In the genomic region with DNA sequence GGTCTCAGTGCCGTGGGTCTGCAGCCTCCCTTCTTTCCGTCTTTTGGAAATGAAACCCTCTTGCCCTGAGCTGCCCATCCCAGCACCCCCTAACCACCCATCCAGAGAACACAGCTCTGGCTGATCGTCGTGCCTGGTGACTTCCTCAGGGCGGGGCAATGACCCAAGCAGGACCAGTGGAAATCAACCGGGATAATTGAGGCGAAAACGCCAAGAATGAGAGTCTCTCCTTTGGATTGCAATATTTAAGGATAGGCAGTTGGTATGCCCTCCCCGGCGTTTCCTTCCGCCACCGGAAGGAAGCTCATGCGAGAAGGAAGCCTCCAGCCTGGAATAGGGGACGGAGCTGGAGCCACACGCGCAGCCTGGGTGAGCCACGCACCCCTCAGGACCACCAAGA, we compare ENCODE assay signal across 28 cellular contexts.
"Had no signal": no experiment of that assay in that cellular context is flagged by ENCODE, and none has a peak within 500 bp of the region (broad histone marks: within the 10 kb centered on the region; RNA-seq: fewer than 3 reads in every experiment).

No MANE protein-coding gene starts in this region.

- H3K4me1 ChIP-seq: parathyroid adenoma, psoas muscle, right lobe of liver, sigmoid colon, stomach, tibial artery, upper lobe of right lung, uterus had no signal

- H3K9me3 Mint-ChIP-seq: natural killer cell treated with Interleukin-12 subunit alpha and Interleukin-12 subunit beta and Interleukin-15 and Interleukin-18, amount 100 ng/mL, for 72 hours; stimulated activated effector memory CD8-positive, alpha-beta T cell treated with anti-CD3 and anti-CD28 coated beads, Interleukin-12 subunit alpha, Interleukin-12 subunit beta, amount 100 ng/mL, for 72 hours; type B pancreatic cell had no signal

- H2AFZ ChIP-seq: parathyroid adenoma had no signal

- H3K27me3 ChIP-seq: ovary, right lobe of liver, transverse colon, upper lobe of right lung, uterus had no signal

- H3K79me2 ChIP-seq: parathyroid adenoma had no signal

- H3K27ac ChIP-seq: ovary, parathyroid adenoma, psoas muscle, right lobe of liver, sigmoid colon, stomach, tibial artery, transverse colon, upper lobe of right lung, uterus had no signal

- H3K27ac Mint-ChIP-seq: naive thymus-derived CD8-positive, alpha-beta T cell; natural killer cell treated with Interleukin-12 subunit alpha and Interleukin-12 subunit beta and Interleukin-15 and Interleukin-18, amount 100 ng/mL, for 72 hours; nephron progenitor cell; progenitor cell of endocrine pancreas; stimulated activated effector memory CD8-positive, alpha-beta T cell treated with anti-CD3 and anti-CD28 coated beads, Interleukin-12 subunit alpha, Interleukin-12 subunit beta, amount 100 ng/mL, for 72 hours; stimulated activated naive B cell treated with anti-CD40 and anti-IgM and Interleukin-4, amounts not matched to agents 10 μg/mL and 1 μg/mL and 100 μg/mL, for 72 hours; stimulated activated naive CD8-positive, alpha-beta T cell treated with anti-CD3 and anti-CD28 coated beads, Interleukin-15, Interleukin-2, amounts not matched to agents 100 ng/mL and 50 ng/mL, for 24 hours; type B pancreatic cell had no signal

- H3K36me3 Mint-ChIP-seq: stimulated activated effector memory CD8-positive, alpha-beta T cell treated with anti-CD3 and anti-CD28 coated beads, Interleukin-12 subunit alpha, Interleukin-12 subunit beta, amount 100 ng/mL, for 72 hours; type B pancreatic cell had no signal

- ATAC-seq: naive thymus-derived CD8-positive, alpha-beta T cell; natural killer cell treated with Interleukin-12 subunit alpha and Interleukin-12 subunit beta and Interleukin-15 and Interleukin-18, amount 100 ng/mL, for 72 hours; psoas muscle; right cardiac atrium; right lobe of liver; stimulated activated effector memory CD8-positive, alpha-beta T cell treated with anti-CD3 and anti-CD28 coated beads, Interleukin-12 subunit alpha, Interleukin-12 subunit beta, amount 100 ng/mL, for 72 hours; stimulated activated naive B cell treated with anti-CD40 and anti-IgM and Interleukin-4, amounts not matched to agents 10 μg/mL and 1 μg/mL and 100 μg/mL, for 72 hours; upper lobe of right lung had no signal

- H3K4me3 ChIP-seq: ovary, psoas muscle, right lobe of liver, sigmoid colon, stomach, tibial artery, transverse colon, upper lobe of right lung, uterus had no signal

- H3K9ac ChIP-seq: parathyroid adenoma had no signal

- H3K4me3 Mint-ChIP-seq: naive thymus-derived CD8-positive, alpha-beta T cell; natural killer cell treated with Interleukin-12 subunit alpha and Interleukin-12 subunit beta and Interleukin-15 and Interleukin-18, amount 100 ng/mL, for 72 hours; nephron progenitor cell; neural crest cell; stimulated activated effector memory CD8-positive, alpha-beta T cell treated with anti-CD3 and anti-CD28 coated beads, Interleukin-12 subunit alpha, Interleukin-12 subunit beta, amount 100 ng/mL, for 72 hours; stimulated activated naive B cell treated with anti-CD40 and anti-IgM and Interleukin-4, amounts not matched to agents 10 μg/mL and 1 μg/mL and 100 μg/mL, for 72 hours; stimulated activated naive CD8-positive, alpha-beta T cell treated with anti-CD3 and anti-CD28 coated beads, Interleukin-15, Interleukin-2, amounts not matched to agents 100 ng/mL and 50 ng/mL, for 24 hours; type B pancreatic cell had no signal

- H3K36me3 ChIP-seq: ovary, right lobe of liver, sigmoid colon, stomach, tibial artery, transverse colon, upper lobe of right lung, uterus had no signal

- H3K4me1 Mint-ChIP-seq: naive thymus-derived CD8-positive, alpha-beta T cell; stimulated activated effector memory CD8-positive, alpha-beta T cell treated with anti-CD3 and anti-CD28 coated beads, Interleukin-12 subunit alpha, Interleukin-12 subunit beta, amount 100 ng/mL, for 72 hours had no signal

- DNase-seq: naive thymus-derived CD8-positive, alpha-beta T cell; nephron progenitor cell; occipital lobe; ovary; posterior cingulate gyrus; psoas muscle; right cardiac atrium; right lobe of liver; sigmoid colon; small intestine; stimulated activated CD4-positive, alpha-beta T cell treated with anti-CD3 and anti-CD28 coated beads, Interleukin-15, amount 100 ng/mL, for 24 hours; stimulated activated CD4-positive, alpha-beta T cell treated with anti-CD3 and anti-CD28 coated beads, Interleukin-2, amount 100 ng/mL, for 24 hours; stimulated activated CD4-positive, alpha-beta T cell treated with anti-CD3 and anti-CD28 coated beads, Interleukin-2, amount 100 ng/mL, for 48 hours; stimulated activated CD4-positive, alpha-beta T cell treated with anti-CD3 and anti-CD28 coated beads, Interleukin-4, amount 100 ng/mL, for 24 hours; stimulated activated naive B cell treated with anti-CD40 and anti-IgM and Interleukin-4, amounts not matched to agents 10 μg/mL and 1 μg/mL and 100 μg/mL, for 72 hours; stimulated activated naive CD4-positive, alpha-beta T cell treated with Interleukin-2 at 50 U/mL for 16 hours; stomach; tibial artery; transverse colon; upper lobe of right lung; uterus had no signal

- H3K9me3 ChIP-seq: ovary, psoas muscle, right lobe of liver, transverse colon, upper lobe of right lung, uterus had no signal
